ENCODE assay signal across 1 cellular context in genomic region chr16:66565051-66565450, GRCh38.
TF ChIP-seq lines count a peak whose summit lies in the region.

No MANE protein-coding gene starts in this region.

TF ChIP-seq in endothelial cell of umbilical vein, 7 proteins besides CTCF, POLR2A, EP300 and RAD21:
- TF ChIP-seq MYC (IDR thresholded peaks at IDR 0.05; ENCODE audit: low read depth, low read length), result no peak
- TF ChIP-seq GATA2 (IDR thresholded peaks at IDR 0.05; ENCODE audit: insufficient read depth, insufficient read length, low read depth, low read length), result peak; percentile 79
- peak; percentile 3 for TF ChIP-seq FOS (IDR thresholded peaks at IDR 0.05; ENCODE audit: borderline replicate concordance, insufficient read depth, low read length)
